ENCODE assay signal across 20 cellular contexts in the genomic region with DNA sequence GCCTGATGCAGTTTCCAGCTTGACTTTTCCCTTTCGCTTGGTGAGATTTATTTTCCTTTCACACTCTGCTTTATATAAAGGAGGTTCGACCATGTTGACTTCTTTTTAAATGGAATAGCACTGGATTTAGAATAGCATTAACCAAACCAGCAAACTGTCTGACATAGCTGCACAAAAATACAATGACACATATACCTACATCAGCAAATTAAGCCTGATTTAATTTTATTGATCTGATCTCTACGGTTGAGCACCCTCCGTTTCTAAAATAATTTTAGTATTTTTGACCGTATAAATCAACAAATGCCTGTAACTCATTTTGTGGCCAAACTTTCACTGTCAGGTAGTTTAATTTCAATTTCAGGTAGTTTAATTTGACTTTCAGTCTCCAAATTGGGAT. TPM values are rescaled to one million over a fixed set of nuclear protein-coding genes. Genes with fewer than 3 reads are reported as not detected.
A peak's percentile ranks its signal among the peaks of the same experiment; 100 is the strongest.
DNase-seq lines count a peak whose midpoint lies in the region; ATAC-seq, FAIRE-seq and TF ChIP-seq lines count a peak whose summit lies in the region.
"Had no signal": no experiment of that assay in that cellular context is flagged by ENCODE, and none has a peak within 500 bp of the region (broad histone marks: within the 10 kb centered on the region; RNA-seq: fewer than 3 reads in every experiment).

No MANE protein-coding gene starts in this region.

- H4K20me1 ChIP-seq in K562 (replicated peaks; ENCODE audit: control insufficient read depth, insufficient read depth, low read length), result no peaks in the 10 kb centered on the region
- H4K20me1 ChIP-seq: BLaER1 treated with 17β-estradiol and CSF1 and Interleukin-3, amounts not matched to agents 10 nM and 100 nM had no signal

- no peak overlapping the region for H3K9ac ChIP-seq in K562 (ENCODE audit: insufficient read depth in 1 of 2, low read depth in 2 of 2, low read length in 2 of 2)
- H3K9ac ChIP-seq: BLaER1 treated with 17β-estradiol and CSF1 and Interleukin-3, amounts not matched to agents 10 nM and 100 nM had no signal

- in situ Hi-C loops in K562 (cut with MboI), result no loop called here

- 92% methylated on average over 5 of the region's 5 CpGs for WGBS in A549 (ENCODE audit: missing lambda C conversion rate)
- 66% methylated on average over 5 of the region's 5 CpGs for WGBS in K562 (ENCODE audit: insufficient coverage, low coverage, missing lambda C conversion rate)

- H3K36me3 ChIP-seq in left ventricle myocardium inferior (no peaks in the 10 kb centered on the region), K562 (ENCODE audit: control insufficient read depth, insufficient read depth, low read length) (no peaks in the 10 kb centered on the region), A673 (ENCODE audit: insufficient read depth, low read length, poor library complexity, severe bottlenecking) (no peaks in the 10 kb centered on the region)
- H3K36me3 ChIP-seq: BLaER1 treated with 17β-estradiol and CSF1 and Interleukin-3, amounts not matched to agents 10 nM and 100 nM had no signal

- no peak for TF ChIP-seq POLR2A in A549 (IDR thresholded peaks at IDR 0.05; ENCODE audit: low read length)
- TF ChIP-seq POLR2A in K562 (conservative IDR thresholded peaks at IDR 0.05), result no peak

- DNase-seq in left ventricle myocardium inferior (no peak), left ventricle myocardium superior (no peak), A549 (ENCODE audit: low read depth in 1 of 2, low spot score in 1 of 2) (no peak), K562 (ENCODE audit: extremely low read depth in 1 of 4, low spot score in 3 of 4) (no peak), amniotic stem cell (lab: John Stamatoyannopoulos, UW) (no peak), A673 (ENCODE audit: low spot score) (no peak)
- DNase-seq: AML-193; Caco-2; Calu3; CD4-positive, alpha-beta T cell; CD8-positive, alpha-beta T cell; DMS79 treated with DMSO at 0.1 percent for 48 hours; GF-D8 had no signal

- H3K79me2 ChIP-seq in K562 (ENCODE audit: control insufficient read depth, insufficient read depth, low read length), result no peaks in the 10 kb centered on the region

- no peaks in the 10 kb centered on the region for H3K4me1 ChIP-seq in left ventricle myocardium inferior
- H3K4me1 ChIP-seq in A549, result no peaks in the 10 kb centered on the region
- peaks cover 0 to 6% of the 10 kb centered on the region in 2 experiments; a peak in 2 of 5 replicates for H3K4me1 ChIP-seq in K562 (replicated peaks in 1 of 2; ENCODE audit: control insufficient read depth in 2 of 2, insufficient read depth in 2 of 2, low read length in 2 of 2)
- H3K4me1 ChIP-seq in A673 (ENCODE audit: insufficient read depth, low read length, poor library complexity, severe bottlenecking), result no peaks in the 10 kb centered on the region
- H3K4me1 ChIP-seq: Caco-2 had no signal

- H3K9me3 ChIP-seq in left ventricle myocardium inferior (replicated peaks) (peaks cover 61% of the 10 kb centered on the region), A549 (peaks cover 23% of the 10 kb centered on the region; the same call in 2 of the 3 replicates), K562 (replicated peaks; ENCODE audit: control insufficient read depth, insufficient read depth, low read depth, low read length) (peaks cover 7% of the 10 kb centered on the region), A673 (ENCODE audit: low read depth, low read length, poor library complexity, severe bottlenecking) (peaks cover 5% of the 10 kb centered on the region)

- H3K4me3 ChIP-seq in left ventricle myocardium inferior (no peak overlapping the region), A549 (no peak overlapping the region), K562 (no peak overlapping the region), A673 (ENCODE audit: low read depth, low read length, poor library complexity, severe bottlenecking) (no peak overlapping the region)
- H3K4me3 ChIP-seq: BLaER1 treated with 17β-estradiol and CSF1 and Interleukin-3, amounts not matched to agents 10 nM and 100 nM had no signal

- POLR2A ChIA-PET in A549 (lab: Yijun Ruan, JAX), result no interaction called here
- POLR2A ChIA-PET in K562 (lab: Yijun Ruan, JAX), result no interaction called here
- POLR2A ChIA-PET in A673 (lab: Charles Lee; ENCODE audit: low non-redundant PET), result no interaction called here

- H3K27me3 ChIP-seq in left ventricle myocardium inferior (ENCODE audit: low read depth) (no peaks in the 10 kb centered on the region), K562 (ENCODE audit: control insufficient read depth in 2 of 2, insufficient read depth in 2 of 2, low read length in 2 of 2) (no peaks in the 10 kb centered on the region), A673 (replicated peaks; ENCODE audit: insufficient read depth, low read depth, low read length, poor library complexity) (no peaks in the 10 kb centered on the region)

- intact Hi-C loops in left ventricle myocardium inferior (cut with micrococcal nuclease), result no loop called here
- intact Hi-C loops in left ventricle myocardium superior (cut with micrococcal nuclease), result no loop called here
- intact Hi-C loops in K562 (cut with micrococcal nuclease), result no loop called here
- intact Hi-C loops in A673 (cut with micrococcal nuclease; ENCODE audit: unreplicated experiment), result no loop called here

- CTCF ChIA-PET in A549 (lab: Yijun Ruan, JAX), result no interaction called here
- CTCF ChIA-PET in K562 (lab: Yijun Ruan, JAX; ENCODE audit: low intra/inter-chr PET ratio), result no interaction called here
- CTCF ChIA-PET in A673 (lab: Charles Lee), result no interaction called here

- TF ChIP-seq RAD21 in A549 (conservative IDR thresholded peaks at IDR 0.05 in 1 of 2, IDR thresholded peaks at IDR 0.05 in 1 of 2) (no peak), K562 (CRISPR knock-in tag; conservative IDR thresholded peaks at IDR 0.05 in 1 of 2, IDR thresholded peaks at IDR 0.05 in 1 of 2) (no peak)

- no peak for TF ChIP-seq EP300 in A549 (IDR thresholded peaks at IDR 0.05)
- TF ChIP-seq EP300 in K562 (IDR thresholded peaks at IDR 0.05; ENCODE audit: low read length), result no peak

- ATAC-seq in left ventricle myocardium superior (no peak), A549 (no peak), K562 (no peak)
- ATAC-seq: CD8-positive, alpha-beta T cell had no signal

- H3K4me2 ChIP-seq in A549 (no peak overlapping the region), K562 (ENCODE audit: insufficient read depth, low read length) (no peak overlapping the region)
- H3K4me2 ChIP-seq: BLaER1 treated with 17β-estradiol and CSF1 and Interleukin-3, amounts not matched to agents 10 nM and 100 nM had no signal

- peak overlapping the region; percentile 41 for H3K27ac ChIP-seq in left ventricle myocardium inferior (replicated peaks)
- H3K27ac ChIP-seq in A549, result no peak overlapping the region
- H3K27ac ChIP-seq in K562 (ENCODE audit: extremely low read depth, low read depth, low read length), result no peak overlapping the region
- H3K27ac ChIP-seq in A673 (ENCODE audit: low read depth, low read length, poor library complexity, severe bottlenecking), result no peak overlapping the region
- H3K27ac ChIP-seq: 22Rv1; BLaER1 treated with 17β-estradiol and CSF1 and Interleukin-3, amounts not matched to agents 10 nM and 100 nM; C4-2B had no signal

- BruUV-seq in K562 (replicated peaks; lab: Mats Ljungman, UMichigan), result no TSS peak
- no TSS peak for BruUV-seq in A673 (replicated peaks; lab: Mats Ljungman, UMichigan)

- TF ChIP-seq CTCF in left ventricle myocardium inferior (IDR thresholded peaks at IDR 0.05; ENCODE audit: borderline replicate concordance) (no peak), A549 (IDR thresholded peaks at IDR 0.05) (no peak), K562 (IDR thresholded peaks at IDR 0.05 in 2 of 3, conservative IDR thresholded peaks at IDR 0.05 in 1 of 3; ENCODE audit: insufficient read depth in 2 of 3, low read depth in 1 of 3, low read length in 3 of 3) (no peak), A673 (conservative IDR thresholded peaks at IDR 0.05; ENCODE audit: low read depth, low read length) (no peak)

- no peak for FAIRE-seq in A549 (lab: Jason Lieb, UNC)
- no peak for FAIRE-seq in K562 (lab: Jason Lieb, UNC)
- FAIRE-seq: D721Med, G401.6, GM12891, GM19239 had no signal

- no peaks in the 10 kb centered on the region for H3K9me1 ChIP-seq in K562 (ENCODE audit: control insufficient read depth, insufficient read depth, low read length)

- H2AFZ ChIP-seq in K562 (ENCODE audit: low read depth, low read length), result no peak overlapping the region

RNA-seq across cellular contexts. Expression of a gene that starts 5.8 kb away (rescaled TPM):
- total RNA-seq in left ventricle myocardium inferior (10.2 TPM), left ventricle myocardium superior (10.2 TPM), K562 (2014; rRNA removed) (3.7 and 3.9 TPM in 2 replicates), K562 (2014; rRNA removed; fragmentation: Illumina TruSeq; extraction: Trizol) (15.9 and 23.5 TPM in 2 replicates), K562 (2015; rRNA removed; fragmentation: Illumina TruSeq; extraction: Trizol) (9.0 and 9.6 TPM in 2 replicates), K562 (2021) (18.2 and 21.0 TPM in 2 replicates), A673 (2021) (18.3 and 20.6 TPM in 2 replicates)
- polyA plus RNA-seq in A549 (2011; rRNA removed) (11.7 and 15.2 TPM in 2 replicates), A549 (2017; fragmentation: RNase III; extraction: RNeasy Plus Mini Kit Qiagen cat#74134 plus additional on column Dnase treatment) (7.6 to 10.8 TPM (median 7.9 TPM) in 3 replicates), K562 (2011; rRNA removed) (10.7 and 17.6 TPM in 2 replicates), K562 (2014; fragmentation: Illumina TruSeq; extraction: Trizol) (13.9 and 15.6 TPM in 2 replicates), K562 (2014; fragmentation: Nextera tagmentation; extraction: Ambion mirVana) (10 to 100 TPM; 17.9 to 18.3 TPM), K562 (2014; rRNA removed) (9.5 and 10.8 TPM in 2 replicates)
- polyA plus RNA-seq in A549 (2012; cell fraction: cytosol; rRNA removed), result 2.7 and 3.4 TPM in 2 replicates
- polyA plus RNA-seq in A549 (2012; cell fraction: nucleus; rRNA removed), result 2.5 and 3.1 TPM in 2 replicates
- 5.1 and 7.4 TPM in 2 replicates for polyA minus RNA-seq in A549 (2011; rRNA and poly(A)+ RNA removed)
- 2.8 and 5.8 TPM in 2 replicates for total RNA-seq in K562 (2011; cell fraction: chromatin; rRNA removed; ENCODE audit: low replicate concordance)
- total RNA-seq in K562 (2011; cell fraction: nucleolus; rRNA removed), result 1.8 TPM in 2 replicates
- 2.3 and 6.8 TPM in 2 replicates for total RNA-seq in K562 (2011; cell fraction: nucleoplasm; rRNA removed)
- polyA plus RNA-seq in K562 (2011; cell fraction: cytosol; rRNA removed), result 2.7 and 2.8 TPM in 2 replicates
- 1.1 and 2.1 TPM in 2 replicates for polyA plus RNA-seq in K562 (2011; cell fraction: nucleus; rRNA removed)
- 12.8 and 15.1 TPM in 2 replicates for polyA plus RNA-seq in K562 (2012)
- 19.7 and 23.8 TPM in 2 replicates for polyA minus RNA-seq in K562 (2011; rRNA and poly(A)+ RNA removed)
- polyA minus RNA-seq in K562 (2011; cell fraction: cytosol; rRNA and poly(A)+ RNA removed), result 4.6 and 4.9 TPM in 2 replicates
- polyA minus RNA-seq in K562 (2011; cell fraction: nucleus; rRNA and poly(A)+ RNA removed), result 1.5 and 2.7 TPM in 2 replicates

RNA-seq across cellular contexts. Expression of a gene that starts 44.2 kb away (rescaled TPM):
- 12.4 TPM for total RNA-seq in left ventricle myocardium inferior
- total RNA-seq in left ventricle myocardium superior, result 8.3 TPM
- polyA plus RNA-seq in A549 (2011; rRNA removed), result 191 and 258 TPM in 2 replicates
- polyA plus RNA-seq in A549 (2012; cell fraction: cytosol; rRNA removed), result 75.5 and 91.7 TPM in 2 replicates
- 25.4 and 39.9 TPM in 2 replicates for polyA plus RNA-seq in A549 (2012; cell fraction: nucleus; rRNA removed)
- polyA plus RNA-seq in A549 (2017; fragmentation: RNase III; extraction: RNeasy Plus Mini Kit Qiagen cat#74134 plus additional on column Dnase treatment), result 307 to 387 TPM (median 309 TPM) in 3 replicates
- polyA minus RNA-seq in A549 (2011; rRNA and poly(A)+ RNA removed), result 4.8 and 5.5 TPM in 2 replicates
- total RNA-seq in K562 (2011; cell fraction: chromatin; rRNA removed; ENCODE audit: low replicate concordance), result 14.7 and 33.8 TPM in 2 replicates
- 13.4 and 13.8 TPM in 2 replicates for total RNA-seq in K562 (2011; cell fraction: nucleolus; rRNA removed)
- 28.4 and 41.3 TPM in 2 replicates for total RNA-seq in K562 (2011; cell fraction: nucleoplasm; rRNA removed)
- total RNA-seq in K562 (2014; rRNA removed), result 31.6 and 67.6 TPM in 2 replicates
- total RNA-seq in K562 (2014; rRNA removed; fragmentation: Illumina TruSeq; extraction: Trizol), result 139 and 156 TPM in 2 replicates
- 120 and 137 TPM in 2 replicates for total RNA-seq in K562 (2015; rRNA removed; fragmentation: Illumina TruSeq; extraction: Trizol)
- 53.9 and 64.7 TPM in 2 replicates for total RNA-seq in K562 (2021)
- polyA plus RNA-seq in K562 (2011; rRNA removed), result 64.5 and 98.3 TPM in 2 replicates
- 10.8 and 27.7 TPM in 2 replicates for polyA plus RNA-seq in K562 (2011; cell fraction: cytosol; rRNA removed)
- 17.0 and 24.0 TPM in 2 replicates for polyA plus RNA-seq in K562 (2011; cell fraction: nucleus; rRNA removed)
- 60.5 and 95.5 TPM in 2 replicates for polyA plus RNA-seq in K562 (2012)
- polyA plus RNA-seq in K562 (2014; fragmentation: Illumina TruSeq; extraction: Trizol), result 84.4 and 99.0 TPM in 2 replicates
- polyA plus RNA-seq in K562 (2014; fragmentation: Nextera tagmentation; extraction: Ambion mirVana), result 100 to 1,000 TPM; 108 to 111 TPM
- 141 and 198 TPM in 2 replicates for polyA plus RNA-seq in K562 (2014; rRNA removed)
- polyA minus RNA-seq in K562 (2011; rRNA and poly(A)+ RNA removed), result 30.1 and 30.6 TPM in 2 replicates
- 5.5 and 30.3 TPM in 2 replicates for polyA minus RNA-seq in K562 (2011; cell fraction: cytosol; rRNA and poly(A)+ RNA removed)
- 14.9 and 22.3 TPM in 2 replicates for polyA minus RNA-seq in K562 (2011; cell fraction: nucleus; rRNA and poly(A)+ RNA removed)
- total RNA-seq in A673 (2021), result 31.3 and 41.5 TPM in 2 replicates
